In genomic region chr2:201984800-201985525, GRCh38 we compare ENCODE assay signal across 11 cellular contexts. TPM values are rescaled to one million over a fixed set of nuclear protein-coding genes. Genes with fewer than 3 reads are reported as not detected.
A peak's percentile ranks its signal among the peaks of the same experiment; 100 is the strongest.
DNase-seq lines count a peak whose midpoint lies in the region; ATAC-seq, FAIRE-seq and TF ChIP-seq lines count a peak whose summit lies in the region.
"Had no signal": no experiment of that assay in that cellular context is flagged by ENCODE, and none has a peak within 500 bp of the region (broad histone marks: within the 10 kb centered on the region; RNA-seq: fewer than 3 reads in every experiment).

No MANE protein-coding gene starts in this region.

- TF ChIP-seq CTCF in BE2C (IDR thresholded peaks at IDR 0.05; ENCODE audit: low read depth, low read length) = no peak; the same call in 1 of the 2 replicates
- TF ChIP-seq CTCF in astrocyte (IDR thresholded peaks at IDR 0.05; ENCODE audit: insufficient read depth, low read depth, low read length) = no peak
- no peak for TF ChIP-seq CTCF in vagina (IDR thresholded peaks at IDR 0.05)
- no peak for TF ChIP-seq CTCF in RWPE1 (conservative IDR thresholded peaks at IDR 0.05; ENCODE audit: low read depth)

- H3K9me3 Mint-ChIP-seq in astrocyte (ENCODE audit: unreplicated experiment) = peaks cover 2% of the 10 kb centered on the region
- H3K9me3 Mint-ChIP-seq in natural killer cell treated with Interleukin-12 subunit alpha and Interleukin-12 subunit beta and Interleukin-15 and Interleukin-18, amount 100 ng/mL, for 72 hours = no peaks in the 10 kb centered on the region
- H3K9me3 Mint-ChIP-seq: central memory CD8-positive, alpha-beta T cell had no signal

- H3K27me3 ChIP-seq in BE2C (no peaks in the 10 kb centered on the region), MG63 (no peaks in the 10 kb centered on the region), astrocyte (ENCODE audit: insufficient read depth, low read length) (no peaks in the 10 kb centered on the region), vagina (no peaks in the 10 kb centered on the region)
- H3K27me3 ChIP-seq: tibial artery had no signal

- H4K20me1 ChIP-seq in astrocyte (ENCODE audit: insufficient read depth, low read length) = no peaks in the 10 kb centered on the region

- peak overlapping the region; percentile 53 for H2AFZ ChIP-seq in astrocyte (ENCODE audit: low read depth, low read length)

- FAIRE-seq in astrocyte (lab: Jason Lieb, UNC) = no peak

- TF ChIP-seq POLR2A in vagina (IDR thresholded peaks at IDR 0.05) = no peak

- intact Hi-C loops in vagina (cut with DNase I) = no loop called here

- no peak overlapping the region for H3K9ac ChIP-seq in astrocyte (ENCODE audit: low read length)

- H3K79me2 ChIP-seq in astrocyte (ENCODE audit: insufficient read depth, low read length) = no peaks in the 10 kb centered on the region

- H3K4me2 ChIP-seq in astrocyte (ENCODE audit: low read length) = no peak overlapping the region

- ATAC-seq in natural killer cell treated with Interleukin-12 subunit alpha and Interleukin-12 subunit beta and Interleukin-15 and Interleukin-18, amount 100 ng/mL, for 72 hours = peak; percentile 4 to 37

- CTCF ChIA-PET in RWPE1 (lab: Yijun Ruan, JAX) = no interaction called here

- H3K27ac ChIP-seq in astrocyte (ENCODE audit: low read depth, low read length) = no peak overlapping the region
- H3K27ac ChIP-seq in vagina = no peak overlapping the region
- no peak overlapping the region for H3K27ac ChIP-seq in RWPE1
- H3K27ac ChIP-seq: tibial artery had no signal

- H3K36me3 Mint-ChIP-seq in astrocyte (ENCODE audit: low read depth, unreplicated experiment) = no peaks in the 10 kb centered on the region
- H3K36me3 Mint-ChIP-seq in natural killer cell treated with Interleukin-12 subunit alpha and Interleukin-12 subunit beta and Interleukin-15 and Interleukin-18, amount 100 ng/mL, for 72 hours = no peaks in the 10 kb centered on the region

- H3K4me3 ChIP-seq in BE2C (ENCODE audit: low read depth, low read length) (no peak overlapping the region), MG63 (no peak overlapping the region), astrocyte (ENCODE audit: insufficient read depth, low read depth, low read length) (no peak overlapping the region), vagina (no peak overlapping the region)
- H3K4me3 ChIP-seq: tibial artery had no signal

- no peak overlapping the region for H3K4me3 Mint-ChIP-seq in astrocyte (ENCODE audit: unreplicated experiment)
- no peak overlapping the region for H3K4me3 Mint-ChIP-seq in natural killer cell treated with Interleukin-12 subunit alpha and Interleukin-12 subunit beta and Interleukin-15 and Interleukin-18, amount 100 ng/mL, for 72 hours
- H3K4me3 Mint-ChIP-seq: central memory CD8-positive, alpha-beta T cell had no signal

- peak; percentile 42 for DNase-seq in BE2C
- DNase-seq in MG63 = peak; percentile 33
- DNase-seq in astrocyte (ENCODE audit: low read depth) = no peak
- no peak for DNase-seq in natural killer cell treated with Interleukin-12 subunit alpha and Interleukin-12 subunit beta and Interleukin-15 and Interleukin-18, amount 100 ng/mL, for 72 hours (ENCODE audit: low spot score)
- no peak for DNase-seq in OCI-M2 (lab: John Stamatoyannopoulos, UW; ENCODE audit: unreplicated experiment)
- DNase-seq in vagina (ENCODE audit: extremely low spot score in 2 of 2) = no peak
- DNase-seq in NCI-H1105 (lab: John Stamatoyannopoulos, UW) = no peak
- DNase-seq in RWPE1 (ENCODE audit: low spot score) = no peak
- DNase-seq: activated CD4-positive, CD25-positive, alpha-beta regulatory T cell treated with anti-CD3 and anti-CD28 coated beads, Interleukin-2, amount 50 U/mL, for 72 hours; tibial artery had no signal

- peaks cover 8% of the 10 kb centered on the region for H3K27me3 Mint-ChIP-seq in astrocyte (ENCODE audit: low read depth, unreplicated experiment)
- peaks cover 0 to 9% of the 10 kb centered on the region in 2 donors for H3K27me3 Mint-ChIP-seq in natural killer cell treated with Interleukin-12 subunit alpha and Interleukin-12 subunit beta and Interleukin-15 and Interleukin-18, amount 100 ng/mL, for 72 hours

- H3K4me1 ChIP-seq in BE2C (peaks cover 18% of the 10 kb centered on the region), astrocyte (ENCODE audit: insufficient read depth, low read length) (no peaks in the 10 kb centered on the region), vagina (no peaks in the 10 kb centered on the region)

- H3K4me1 Mint-ChIP-seq in astrocyte (ENCODE audit: low read depth, unreplicated experiment) = peaks cover 7% of the 10 kb centered on the region
- H3K4me1 Mint-ChIP-seq in natural killer cell treated with Interleukin-12 subunit alpha and Interleukin-12 subunit beta and Interleukin-15 and Interleukin-18, amount 100 ng/mL, for 72 hours (ENCODE audit: low read depth in 2 of 2) = no peaks in the 10 kb centered on the region
- H3K4me1 Mint-ChIP-seq: central memory CD8-positive, alpha-beta T cell had no signal

- no peaks in the 10 kb centered on the region for H3K9me3 ChIP-seq in BE2C
- H3K9me3 ChIP-seq in MG63 = no peaks in the 10 kb centered on the region
- H3K9me3 ChIP-seq in astrocyte (ENCODE audit: insufficient read depth, low read depth, low read length) = no peaks in the 10 kb centered on the region
- no peaks in the 10 kb centered on the region for H3K9me3 ChIP-seq in vagina
- H3K9me3 ChIP-seq: tibial artery had no signal

- no peak overlapping the region for H3K27ac Mint-ChIP-seq in astrocyte (ENCODE audit: unreplicated experiment)
- H3K27ac Mint-ChIP-seq in natural killer cell treated with Interleukin-12 subunit alpha and Interleukin-12 subunit beta and Interleukin-15 and Interleukin-18, amount 100 ng/mL, for 72 hours = no peak overlapping the region

- POLR2A ChIA-PET in RWPE1 (lab: Yijun Ruan, JAX; ENCODE audit: low non-redundant PET) = no interaction called here

- H3K36me3 ChIP-seq in BE2C (no peaks in the 10 kb centered on the region), MG63 (no peaks in the 10 kb centered on the region), astrocyte (ENCODE audit: insufficient read depth, low read length) (no peaks in the 10 kb centered on the region), vagina (no peaks in the 10 kb centered on the region)
- H3K36me3 ChIP-seq: tibial artery had no signal

RNA-seq across cellular contexts. Expression of gene FZD7, which starts 48.7 kb away (rescaled TPM):
- 27.4 TPM for polyA plus RNA-seq in BE2C (2012; ENCODE audit: insufficient read depth, insufficient read length, low read depth)
- 15.6 and 23.6 TPM in 2 replicates for total RNA-seq in MG63 (2014; rRNA removed; shearing (Covaris generic); ENCODE audit: low replicate concordance)
- total RNA-seq in astrocyte = 61.5 and 65.9 TPM in 2 replicates
- 1 to 10 TPM in 1 of 2 donors, under 1 TPM in 1; 0.67 to 1.6 TPM for total RNA-seq in natural killer cell treated with Interleukin-12 subunit alpha and Interleukin-12 subunit beta and Interleukin-15 and Interleukin-18, amount 100 ng/mL, for 72 hours
- total RNA-seq in vagina = 37.1 TPM

Comparison
In these comparisons a context has a peak if more than half of its experiments do, and no peak if none do; other contexts are left out.
1. DNase-seq: peak in BE2C (single experiment) and MG63 (single experiment); none in astrocyte (single experiment), natural killer cell treated with Interleukin-12 subunit alpha and Interleukin-12 subunit beta and Interleukin-15 and Interleukin-18, amount 100 ng/mL, for 72 hours (single experiment), OCI-M2 (single experiment), vagina (0 of 2), NCI-H1105 (single experiment) and RWPE1 (single experiment).